27 cellular contexts compared by ENCODE assay signal in genomic region chr6:12343122-12343439, GRCh38. TPM values are rescaled to one million over a fixed set of nuclear protein-coding genes. Genes with fewer than 3 reads are reported as not detected.
A peak's percentile ranks its signal among the peaks of the same experiment; 100 is the strongest.
DNase-seq lines count a peak whose midpoint lies in the region; ATAC-seq, FAIRE-seq and TF ChIP-seq lines count a peak whose summit lies in the region.
"Had no signal": no experiment of that assay in that cellular context is flagged by ENCODE, and none has a peak within 500 bp of the region (broad histone marks: within the 10 kb centered on the region; RNA-seq: fewer than 3 reads in every experiment).

No MANE protein-coding gene starts in this region.

- peak overlapping the region; percentile 89 for H3K27ac Mint-ChIP-seq in Caco-2 (ENCODE audit: unreplicated experiment)
- H3K27ac Mint-ChIP-seq in T-helper 17 cell, result no peak overlapping the region
- H3K27ac Mint-ChIP-seq: activated naive CD8-positive, alpha-beta T cell treated with anti-CD3 and anti-CD28 coated beads for 36 hours; activated T-helper 2 cell treated with anti-CD3 and anti-CD28 coated beads, Interferon-gamma antibody, Interleukin-2, Interleukin-4, amounts not matched to agents 10 μg/mL and 5 μg/mL and 100 μg/mL, durations not matched to agents 14 hours and 24 hours and 36 hours; CD8-positive, alpha-beta memory T cell; effector memory CD8-positive, alpha-beta T cell; T-helper 2 cell treated with Interferon-gamma antibody and Interleukin-4, amounts not matched to agents 5 μg/mL and 100 μg/mL, for 36 hours; WTC11 had no signal

- H3K9me3 Mint-ChIP-seq in Caco-2 (ENCODE audit: unreplicated experiment), result peaks cover 35% of the 10 kb centered on the region
- H3K9me3 Mint-ChIP-seq: activated naive CD8-positive, alpha-beta T cell treated with anti-CD3 and anti-CD28 coated beads for 36 hours; activated T-helper 2 cell treated with anti-CD3 and anti-CD28 coated beads, Interferon-gamma antibody, Interleukin-2, Interleukin-4, amounts not matched to agents 10 μg/mL and 5 μg/mL and 100 μg/mL, durations not matched to agents 14 hours and 24 hours and 36 hours; effector memory CD8-positive, alpha-beta T cell; T-helper 2 cell treated with Interferon-gamma antibody and Interleukin-4, amounts not matched to agents 5 μg/mL and 100 μg/mL, for 36 hours; WTC11 had no signal

- no peak for FAIRE-seq in small intestine (lab: Jason Lieb, UNC)
- FAIRE-seq: colon, GM12892 had no signal

- H3K4me3 Mint-ChIP-seq in Caco-2 (ENCODE audit: unreplicated experiment) (no peak overlapping the region), T-helper 17 cell (no peak overlapping the region)
- H3K4me3 Mint-ChIP-seq: activated naive CD8-positive, alpha-beta T cell treated with anti-CD3 and anti-CD28 coated beads for 36 hours; CD8-positive, alpha-beta memory T cell; effector memory CD8-positive, alpha-beta T cell; T-helper 2 cell treated with Interferon-gamma antibody and Interleukin-4, amounts not matched to agents 5 μg/mL and 100 μg/mL, for 36 hours; WTC11 had no signal

- no peaks in the 10 kb centered on the region for H3K36me3 Mint-ChIP-seq in Caco-2 (ENCODE audit: insufficient read depth, unreplicated experiment)
- H3K36me3 Mint-ChIP-seq in T-helper 17 cell (ENCODE audit: low read depth), result peaks cover 2% of the 10 kb centered on the region
- H3K36me3 Mint-ChIP-seq: activated naive CD8-positive, alpha-beta T cell treated with anti-CD3 and anti-CD28 coated beads for 36 hours; CD8-positive, alpha-beta memory T cell; WTC11 had no signal

- H3K36me3 ChIP-seq in Caco-2 (ENCODE audit: control insufficient read depth, insufficient read depth, low read length) (no peaks in the 10 kb centered on the region), RWPE2 (ENCODE audit: low read depth) (no peaks in the 10 kb centered on the region), small intestine (ENCODE audit: control insufficient read depth in 2 of 2, insufficient read depth in 2 of 2, low read length in 2 of 2) (no peaks in the 10 kb centered on the region)
- H3K36me3 ChIP-seq: right atrium auricular region, upper lobe of right lung had no signal

- peaks cover 25% of the 10 kb centered on the region for H3K4me1 ChIP-seq in Caco-2
- peaks cover 20% of the 10 kb centered on the region for H3K4me1 ChIP-seq in RWPE2 (ENCODE audit: insufficient read depth, poor library complexity, severe bottlenecking)
- peaks cover 3 to 8% of the 10 kb centered on the region in 2 donors for H3K4me1 ChIP-seq in small intestine (ENCODE audit: control insufficient read depth in 2 of 2, insufficient read depth in 1 of 2, low read depth in 1 of 2, low read length in 1 of 2)
- H3K4me1 ChIP-seq: right atrium auricular region had no signal

- H3K27ac ChIP-seq in RWPE2 (ENCODE audit: poor library complexity, severe bottlenecking) (peak overlapping the region; percentile 87), small intestine (ENCODE audit: low read depth in 1 of 2, low read length in 1 of 2) (peak overlapping the region; percentile 27 to 41)
- H3K27ac ChIP-seq: right atrium auricular region, SK-N-MC, upper lobe of right lung had no signal

- ATAC-seq in RWPE2 (ENCODE audit: low read depth) (peak; percentile 88), T-helper 17 cell (no peak)
- ATAC-seq: effector memory CD8-positive, alpha-beta T cell had no signal

- H3K4me1 Mint-ChIP-seq in Caco-2 (ENCODE audit: low read depth, unreplicated experiment), result peaks cover 35% of the 10 kb centered on the region
- peaks cover 2% of the 10 kb centered on the region for H3K4me1 Mint-ChIP-seq in T-helper 17 cell
- H3K4me1 Mint-ChIP-seq: activated naive CD8-positive, alpha-beta T cell treated with anti-CD3 and anti-CD28 coated beads for 36 hours; CD8-positive, alpha-beta memory T cell had no signal

- intact Hi-C loops in Caco-2 (cut with micrococcal nuclease; ENCODE audit: unreplicated experiment), result loop anchor here (1.0 kb wide), 1 partner anchor 11 kb away; no protein-coding TSS in a partner anchor

- no peak overlapping the region for H3K4me3 ChIP-seq in Caco-2 (ENCODE audit: low read depth, low read length)
- H3K4me3 ChIP-seq in RWPE2 (ENCODE audit: severe bottlenecking), result no peak overlapping the region
- H3K4me3 ChIP-seq in small intestine (ENCODE audit: low read depth in 1 of 2, low read length in 2 of 2), result no peak overlapping the region
- H3K4me3 ChIP-seq: right atrium auricular region, SK-N-MC, upper lobe of right lung had no signal

- TF ChIP-seq CTCF in Caco-2 (IDR thresholded peaks at IDR 0.05; ENCODE audit: insufficient read depth in 1 of 2, low read depth in 1 of 2, low read length in 1 of 2, severe bottlenecking in 1 of 2, unreplicated experiment in 1 of 2), result no peak
- no peak for TF ChIP-seq CTCF in RWPE2 (IDR thresholded peaks at IDR 0.05; ENCODE audit: poor library complexity, severe bottlenecking)

- TSS peak; percentile 97 for BruUV-seq in Caco-2 (replicated peaks; lab: Mats Ljungman, UMichigan)

- DNase-seq in Caco-2 (no peak), RWPE2 (ENCODE audit: low spot score) (no peak), fibroblast of gingiva (ENCODE audit: low read depth) (peak; percentile 32), small intestine (no peak), NCI-H510A treated with DMSO at 0.1 percent for 48 hours (lab: John Stamatoyannopoulos, UW) (no peak), T-helper 17 cell (no peak), inferior parietal cortex (ENCODE audit: extremely low spot score) (no peak), activated gamma-delta T cell treated with Interleukin-2 at 50 U/mL for 16 hours (no peak)
- DNase-seq: activated CD8-positive, alpha-beta memory T cell treated with anti-CD3 and anti-CD28 coated beads, Interleukin-2, amount 50 U/mL, for 48 hours; activated naive CD8-positive, alpha-beta T cell treated with anti-CD3 and anti-CD28 coated beads for 36 hours; CD8-positive, alpha-beta memory T cell; DMS79 treated with DMSO at 0.1 percent for 48 hours; effector memory CD8-positive, alpha-beta T cell; mammary epithelial cell; NCI-H2107; NCI-H510A; NK-92 treated with Interleukin-12 subunit alpha and Interleukin-12 subunit beta, amount 100 ng/mL, for 24 hours; occipital lobe; stimulated activated CD4-positive, alpha-beta T cell treated with anti-CD3 and anti-CD28 coated beads, Interleukin-15, amount 100 ng/mL, for 24 hours; upper lobe of right lung had no signal

- H3K9me3 ChIP-seq in Caco-2 (no peaks in the 10 kb centered on the region; the same call in 1 of the 2 replicates), RWPE2 (ENCODE audit: severe bottlenecking) (peaks cover 2% of the 10 kb centered on the region), small intestine (ENCODE audit: control insufficient read depth, low read depth) (no peaks in the 10 kb centered on the region), T-helper 17 cell (ENCODE audit: control insufficient read depth, low read length, poor library complexity, severe bottlenecking) (no peaks in the 10 kb centered on the region)
- H3K9me3 ChIP-seq: right atrium auricular region, upper lobe of right lung had no signal

- no peaks in the 10 kb centered on the region for H3K27me3 Mint-ChIP-seq in Caco-2 (ENCODE audit: insufficient read depth, unreplicated experiment)
- peaks cover 37% of the 10 kb centered on the region for H3K27me3 Mint-ChIP-seq in T-helper 17 cell

- H3K27me3 ChIP-seq in Caco-2 (replicated peaks; ENCODE audit: control insufficient read depth, insufficient read depth, low read length) (no peaks in the 10 kb centered on the region), RWPE2 (ENCODE audit: insufficient read depth, poor library complexity, severe bottlenecking) (no peaks in the 10 kb centered on the region), small intestine (ENCODE audit: control insufficient read depth in 2 of 2, insufficient read depth in 2 of 2, low read length in 2 of 2) (no peaks in the 10 kb centered on the region)
- H3K27me3 ChIP-seq: right atrium auricular region, upper lobe of right lung had no signal

- POLR2A ChIA-PET in Caco-2 (lab: Charles Lee), result interaction anchor here (1.4 kb wide), 1 partner anchor 11 kb away, joined by 5 read pairs; no protein-coding TSS in a partner anchor

- CTCF ChIA-PET in Caco-2 (lab: Charles Lee), result no interaction called here

- WGBS in small intestine, 3 donors, result 10 to 58% (median 36%) methylated on average over 5 of the region's 5 CpGs

RNA-seq across cellular contexts. Expression of gene EDN1, which starts 52.9 kb away (rescaled TPM):
- total RNA-seq in Caco-2 (2022), result 13.5 and 14.0 TPM in 2 replicates
- 10 to 100 TPM in 1 of 3 donors, 1 to 10 TPM in 2; 7.3 to 10.1 (median 9.7) TPM for polyA plus RNA-seq in small intestine
- 1 to 10 TPM in 1 of 2 donors, under 1 TPM in 1; 0.57 to 1.2 TPM for total RNA-seq in T-helper 17 cell
- total RNA-seq: activated naive CD8-positive, alpha-beta T cell treated with anti-CD3 and anti-CD28 coated beads for 36 hours had no signal
- polyA plus RNA-seq: CD8-positive, alpha-beta memory T cell had no signal
